Comparison of ENCODE assay signal across 13 cellular contexts in genomic region chrX:73916931-73917657, GRCh38.
DNase-seq lines count a peak whose midpoint lies in the region; ATAC-seq, FAIRE-seq and TF ChIP-seq lines count a peak whose summit lies in the region.
"Had no signal": no experiment of that assay in that cellular context is flagged by ENCODE, and none has a peak within 500 bp of the region (broad histone marks: within the 10 kb centered on the region; RNA-seq: fewer than 3 reads in every experiment).

No MANE protein-coding gene starts in this region.

- peak; percentile 43 for ATAC-seq in left lung
- no peak for ATAC-seq in HG03520 (IDR thresholded peaks at IDR 0.05; ENCODE audit: unreplicated experiment)
- ATAC-seq in left cardiac atrium = no peak
- ATAC-seq: activated T-cell treated with anti-CD3 and anti-CD28 coated beads, Interleukin-2, amount 50 U/mL, for 4 hours had no signal

- intact Hi-C loops in left lung (cut with DNase I) (no loop called here), left cardiac atrium (cut with DNase I) (no loop called here)

- DNase-seq in AG09309 (ENCODE audit: low read depth) (peak; percentile 75), bronchial epithelial cell (ENCODE audit: low read depth) (peak; percentile 85), left lung (no peak), NCI-H2227 (lab: John Stamatoyannopoulos, UW; ENCODE audit: unreplicated experiment) (no peak), DMS53 treated with DMSO at 0.1 percent for 48 hours (lab: John Stamatoyannopoulos, UW; ENCODE audit: unreplicated experiment) (no peak), left cardiac atrium (no peak)
- DNase-seq: activated T-cell treated with anti-CD3 and anti-CD28 coated beads, Interleukin-2, amount 50 U/mL, for 4 hours; DMS153; SIG-M5 had no signal

- no peaks in the 10 kb centered on the region for H3K36me3 ChIP-seq in HUES6 (ENCODE audit: control insufficient read depth, insufficient read depth, low read length)
- H3K36me3 ChIP-seq in bronchial epithelial cell (ENCODE audit: control insufficient read depth, insufficient read depth, low read length) = no peaks in the 10 kb centered on the region
- no peaks in the 10 kb centered on the region for H3K36me3 ChIP-seq in left lung
- H3K36me3 ChIP-seq: thoracic aorta had no signal

- no peak for FAIRE-seq in bronchial epithelial cell (lab: Jason Lieb, UNC)

- peak overlapping the region; percentile 72 for H3K9ac ChIP-seq in HUES6 (ENCODE audit: low read length)

- TF ChIP-seq CTCF in AG09309 (IDR thresholded peaks at IDR 0.05; ENCODE audit: control insufficient read depth, insufficient read depth, low read depth, low read length, missing control alignments) (no peak), bronchial epithelial cell (IDR thresholded peaks at IDR 0.05; ENCODE audit: insufficient read depth, low read length, severe bottlenecking) (no peak), left lung (IDR thresholded peaks at IDR 0.05) (no peak)

- H3K4me3 ChIP-seq in AG09309 (ENCODE audit: control insufficient read depth, low read depth, low read length) (no peak overlapping the region), HUES6 (ENCODE audit: low read depth, low read length) (peak overlapping the region; percentile 17; the same call in 1 of the 2 replicates), bronchial epithelial cell (ENCODE audit: low read depth, low read length) (no peak overlapping the region), left lung (no peak overlapping the region)
- H3K4me3 ChIP-seq: skin epidermis, thoracic aorta had no signal

- H3K27ac ChIP-seq in HUES6 (ENCODE audit: low read depth, low read length) (peak overlapping the region; percentile 93), left lung (no peak overlapping the region)
- H3K27ac ChIP-seq: thoracic aorta had no signal

- H3K4me1 ChIP-seq in HUES6 (ENCODE audit: control insufficient read depth, insufficient read depth, low read length) (peaks cover 32% of the 10 kb centered on the region), left lung (no peaks in the 10 kb centered on the region)

- H3K9me3 ChIP-seq in HUES6 (ENCODE audit: control insufficient read depth, insufficient read depth, low read depth, low read length) (peaks cover 1% of the 10 kb centered on the region; the same call in 1 of the 2 replicates), left lung (no peaks in the 10 kb centered on the region)
- H3K9me3 ChIP-seq: thoracic aorta had no signal

- H3K27me3 ChIP-seq in HUES6 (ENCODE audit: control insufficient read depth, insufficient read depth, low read length) (no peaks in the 10 kb centered on the region), bronchial epithelial cell (ENCODE audit: control insufficient read depth, insufficient read depth, low read length) (no peaks in the 10 kb centered on the region), left lung (no peaks in the 10 kb centered on the region)

Comparison
In these comparisons a context has a peak if more than half of its experiments do, and no peak if none do; other contexts are left out.
1. DNase-seq: peak in AG09309 (single experiment) and bronchial epithelial cell (single experiment); none in left lung (0 of 2), NCI-H2227 (single experiment), DMS53 treated with DMSO at 0.1 percent for 48 hours (single experiment) and left cardiac atrium (single experiment).